ENCODE assay signal across 11 cellular contexts in genomic region chr5:149517461-149518122, GRCh38. TPM values are rescaled to one million over a fixed set of nuclear protein-coding genes. Genes with fewer than 3 reads are reported as not detected.
DNase-seq lines count a peak whose midpoint lies in the region; ATAC-seq, FAIRE-seq and TF ChIP-seq lines count a peak whose summit lies in the region.
"Had no signal": no experiment of that assay in that cellular context is flagged by ENCODE, and none has a peak within 500 bp of the region (broad histone marks: within the 10 kb centered on the region; RNA-seq: fewer than 3 reads in every experiment).

No MANE protein-coding gene starts in this region.

- H3K9ac ChIP-seq in astrocyte (ENCODE audit: low read length), result no peak overlapping the region

- H3K4me3 ChIP-seq in GM23338 (no peak overlapping the region), astrocyte (ENCODE audit: insufficient read depth, low read depth, low read length) (no peak overlapping the region), left ventricle myocardium inferior (peak overlapping the region; percentile 26), psoas muscle (peak overlapping the region; percentile 50)

- H3K27ac ChIP-seq in GM23338 (ENCODE audit: low read depth) (peak overlapping the region; percentile 60), astrocyte (ENCODE audit: low read depth, low read length) (no peak overlapping the region), left ventricle myocardium inferior (replicated peaks) (peak overlapping the region; percentile 56), psoas muscle (peak overlapping the region; percentile 60)

- no peak for DNase-seq in GM23338 (ENCODE audit: low spot score)
- DNase-seq in astrocyte (ENCODE audit: low read depth), result no peak
- DNase-seq in left ventricle myocardium inferior, result no peak
- no peak for DNase-seq in psoas muscle
- no peak for DNase-seq in activated CD8-positive, alpha-beta memory T cell treated with anti-CD3 and anti-CD28 coated beads, Interleukin-2, amount 10 ng/mL, durations not matched to agents 7 days and 5 days
- DNase-seq in NCI-H187 (lab: John Stamatoyannopoulos, UW), result no peak
- no peak for DNase-seq in A172 (ENCODE audit: low spot score)
- DNase-seq in stimulated activated CD4-positive, alpha-beta T cell treated with anti-CD3 and anti-CD28 coated beads, Interleukin-4, amount 100 ng/mL, for 24 hours, result no peak
- DNase-seq: activated CD4-positive, CD25-positive, alpha-beta regulatory T cell; cortex of kidney; NCI-H748 treated with DMSO at 0.1 percent for 48 hours had no signal

- H3F3A ChIP-seq in GM23338 (replicated peaks; ENCODE audit: low read depth), result no peaks in the 10 kb centered on the region

- H3K4me3 Mint-ChIP-seq in GM23338 (no peak overlapping the region), astrocyte (ENCODE audit: unreplicated experiment) (no peak overlapping the region)
- H3K4me3 Mint-ChIP-seq in activated CD8-positive, alpha-beta memory T cell treated with anti-CD3 and anti-CD28 coated beads, Interleukin-2, amount 10 ng/mL, durations not matched to agents 7 days and 5 days, result no peak overlapping the region

- H3K9me3 Mint-ChIP-seq in GM23338 (no peaks in the 10 kb centered on the region), astrocyte (ENCODE audit: unreplicated experiment) (no peaks in the 10 kb centered on the region)
- no peaks in the 10 kb centered on the region for H3K9me3 Mint-ChIP-seq in activated CD8-positive, alpha-beta memory T cell treated with anti-CD3 and anti-CD28 coated beads, Interleukin-2, amount 10 ng/mL, durations not matched to agents 7 days and 5 days (ENCODE audit: low read depth)

- H3K27ac Mint-ChIP-seq in GM23338 (peak overlapping the region; percentile 89), astrocyte (ENCODE audit: unreplicated experiment) (no peak overlapping the region)
- H3K27ac Mint-ChIP-seq in activated CD8-positive, alpha-beta memory T cell treated with anti-CD3 and anti-CD28 coated beads, Interleukin-2, amount 10 ng/mL, durations not matched to agents 7 days and 5 days, result no peak overlapping the region

- H3K36me3 ChIP-seq in GM23338 (ENCODE audit: insufficient read depth) (peaks cover 10% of the 10 kb centered on the region), astrocyte (ENCODE audit: insufficient read depth, low read length) (peaks cover 23% of the 10 kb centered on the region), left ventricle myocardium inferior (peaks cover 4% of the 10 kb centered on the region), psoas muscle (ENCODE audit: insufficient read depth in 1 of 2, low read depth in 1 of 2) (peaks cover 3 to 25% of the 10 kb centered on the region in 2 donors)

- H2AFZ ChIP-seq in GM23338 (no peak overlapping the region), astrocyte (ENCODE audit: low read depth, low read length) (no peak overlapping the region)

- no peaks in the 10 kb centered on the region for H3K9me3 ChIP-seq in astrocyte (ENCODE audit: insufficient read depth, low read depth, low read length)
- H3K9me3 ChIP-seq in left ventricle myocardium inferior (replicated peaks), result no peaks in the 10 kb centered on the region
- H3K9me3 ChIP-seq in psoas muscle, result no peaks in the 10 kb centered on the region

- CTCF ChIA-PET in activated CD8-positive, alpha-beta memory T cell treated with anti-CD3 and anti-CD28 coated beads, Interleukin-2, amount 10 ng/mL, durations not matched to agents 7 days and 5 days (lab: Charles Lee), result interaction anchor here (1.2 to 2.7 kb wide), 2 partner anchors 8 to 34 kb away, joined by 3 to 8 read pairs; partner anchors contain the start of gene CSNK1A1

- H3K4me1 Mint-ChIP-seq in GM23338, result peaks cover 50% of the 10 kb centered on the region
- peaks cover 54% of the 10 kb centered on the region for H3K4me1 Mint-ChIP-seq in astrocyte (ENCODE audit: low read depth, unreplicated experiment)
- H3K4me1 Mint-ChIP-seq in activated CD8-positive, alpha-beta memory T cell treated with anti-CD3 and anti-CD28 coated beads, Interleukin-2, amount 10 ng/mL, durations not matched to agents 7 days and 5 days, result peaks cover 42% of the 10 kb centered on the region

- peak; percentile 42 for ATAC-seq in GM23338
- ATAC-seq in psoas muscle, result peak; percentile 34 to 68 (median 62)
- no peak for ATAC-seq in activated CD8-positive, alpha-beta memory T cell treated with anti-CD3 and anti-CD28 coated beads, Interleukin-2, amount 10 ng/mL, durations not matched to agents 7 days and 5 days

- H4K20me1 ChIP-seq in GM23338 (replicated peaks; ENCODE audit: insufficient read depth) (peaks cover 36% of the 10 kb centered on the region), astrocyte (ENCODE audit: insufficient read depth, low read length) (peaks cover 90% of the 10 kb centered on the region)

- intact Hi-C loops in left ventricle myocardium inferior (cut with micrococcal nuclease) (no loop called here), psoas muscle (cut with DNase I) (loop anchor here in 1 of 2 donors (5.0 kb wide), 1 partner anchor 35 kb away; the partner anchor contains the start of gene CSNK1A1)

- no peaks in the 10 kb centered on the region for H3K9me2 ChIP-seq in GM23338 (ENCODE audit: insufficient read depth)

- 27 to 37% (median 30%) methylated on average over 5 of the region's 5 CpGs for WGBS in psoas muscle, 3 donors

- FAIRE-seq in astrocyte (lab: Jason Lieb, UNC), result no peak

- H3K4me1 ChIP-seq in GM23338 (ENCODE audit: insufficient read depth), result peaks cover 51% of the 10 kb centered on the region
- H3K4me1 ChIP-seq in astrocyte (ENCODE audit: insufficient read depth, low read length), result peaks cover 15% of the 10 kb centered on the region
- H3K4me1 ChIP-seq in left ventricle myocardium inferior, result peaks cover 100% of the 10 kb centered on the region
- H3K4me1 ChIP-seq in psoas muscle, result peaks cover 93% of the 10 kb centered on the region

- H3K36me3 Mint-ChIP-seq in GM23338 (ENCODE audit: low read depth) (peaks cover 41% of the 10 kb centered on the region), astrocyte (ENCODE audit: low read depth, unreplicated experiment) (peaks cover 14% of the 10 kb centered on the region)
- H3K36me3 Mint-ChIP-seq in activated CD8-positive, alpha-beta memory T cell treated with anti-CD3 and anti-CD28 coated beads, Interleukin-2, amount 10 ng/mL, durations not matched to agents 7 days and 5 days, result peaks cover 47% of the 10 kb centered on the region

- no peaks in the 10 kb centered on the region for H3K27me3 Mint-ChIP-seq in GM23338 (ENCODE audit: insufficient read depth, low read depth, poor library complexity)
- no peaks in the 10 kb centered on the region for H3K27me3 Mint-ChIP-seq in astrocyte (ENCODE audit: low read depth, unreplicated experiment)
- H3K27me3 Mint-ChIP-seq in activated CD8-positive, alpha-beta memory T cell treated with anti-CD3 and anti-CD28 coated beads, Interleukin-2, amount 10 ng/mL, durations not matched to agents 7 days and 5 days, result no peaks in the 10 kb centered on the region

- H3K4me2 ChIP-seq in GM23338 (peak overlapping the region; percentile 68), astrocyte (ENCODE audit: low read length) (peak overlapping the region; percentile 11)

- TF ChIP-seq CTCF in GM23338 (conservative IDR thresholded peaks at IDR 0.05; ENCODE audit: low read depth in 2 of 2) (no peak), astrocyte (IDR thresholded peaks at IDR 0.05; ENCODE audit: insufficient read depth, low read depth, low read length) (no peak), left ventricle myocardium inferior (IDR thresholded peaks at IDR 0.05; ENCODE audit: borderline replicate concordance) (peak; percentile 13), psoas muscle (IDR thresholded peaks at IDR 0.05) (no peak)

- H3K79me2 ChIP-seq in GM23338 (replicated peaks; ENCODE audit: insufficient read depth) (peaks cover 100% of the 10 kb centered on the region), astrocyte (ENCODE audit: insufficient read depth, low read length) (peaks cover 100% of the 10 kb centered on the region)

- H3K27me3 ChIP-seq in GM23338 (ENCODE audit: insufficient read depth) (no peaks in the 10 kb centered on the region), astrocyte (ENCODE audit: insufficient read depth, low read length) (no peaks in the 10 kb centered on the region), left ventricle myocardium inferior (ENCODE audit: low read depth) (no peaks in the 10 kb centered on the region), psoas muscle (ENCODE audit: insufficient read depth in 3 of 3, low read length in 2 of 3) (no peaks in the 10 kb centered on the region)

TF ChIP-seq in GM23338, 12 proteins besides CTCF, POLR2A, EP300 and RAD21 (continues in another document):
- TF ChIP-seq EZH2phosphoT487 (IDR thresholded peaks at IDR 0.05; ENCODE audit: unreplicated experiment), result no peak
- TF ChIP-seq POLR2AphosphoS5 (IDR thresholded peaks at IDR 0.05; ENCODE audit: low read depth), result no peak
- no peak for TF ChIP-seq JUNB (IDR thresholded peaks at IDR 0.05; ENCODE audit: unreplicated experiment)
- no peak for TF ChIP-seq STAT1 (IDR thresholded peaks at IDR 0.05; ENCODE audit: unreplicated experiment)

RNA-seq across cellular contexts. Expression of gene CSNK1A1, which starts 33.6 kb away (rescaled TPM):
- total RNA-seq in GM23338 (2014; rRNA removed; shearing (Covaris generic)), result 233 and 235 TPM in 2 replicates
- polyA plus RNA-seq in GM23338 (2016; fragmentation: Nextera tagmentation; extraction: Ambion mirVana), result 110 and 114 TPM in 2 replicates
- total RNA-seq in astrocyte, result 384 and 392 TPM in 2 replicates
- 180 TPM for total RNA-seq in left ventricle myocardium inferior
- 100 to 1,000 TPM; 139 to 394 (median 224) TPM for total RNA-seq in psoas muscle
- polyA plus RNA-seq in psoas muscle, result 100 to 1,000 TPM in 2 of 3 donors, 10 to 100 TPM in 1; 73.6 to 201 (median 142) TPM
- 100 to 1,000 TPM; 193 to 204 TPM for total RNA-seq in activated CD8-positive, alpha-beta memory T cell treated with anti-CD3 and anti-CD28 coated beads, Interleukin-2, amount 10 ng/mL, durations not matched to agents 7 days and 5 days
- 354 and 416 TPM in 2 replicates for total RNA-seq in A172 (2014; rRNA removed; shearing (Covaris generic))

Comparison
In these comparisons a context has a peak if more than half of its experiments do, and no peak if none do; other contexts are left out.
1. H3K4me3 ChIP-seq: peak in left ventricle myocardium inferior (single experiment) and psoas muscle (single experiment); none in GM23338 (single experiment) and astrocyte (single experiment).